8 cellular contexts compared by ENCODE assay signal in genomic region chr5:78483809-78484521, GRCh38.
A peak's percentile ranks its signal among the peaks of the same experiment; 100 is the strongest.
DNase-seq lines count a peak whose midpoint lies in the region; ATAC-seq and TF ChIP-seq lines count a peak whose summit lies in the region.

No MANE protein-coding gene starts in this region.

- peak overlapping the region; percentile 44 for H3K4me2 ChIP-seq in OCI-LY1 (ENCODE audit: low read length)

- H3F3A ChIP-seq in OCI-LY1 (ENCODE audit: insufficient read depth, low read length), result no peaks in the 10 kb centered on the region

- H3K9me2 ChIP-seq in OCI-LY1 (ENCODE audit: low read depth, low read length), result no peaks in the 10 kb centered on the region

- no peak overlapping the region for H2AFZ ChIP-seq in OCI-LY1 (ENCODE audit: low read length)

- peak overlapping the region; percentile 78 for H3K27ac ChIP-seq in OCI-LY1 (ENCODE audit: low read depth, low read length, poor library complexity, severe bottlenecking)

- TF ChIP-seq CTCF in OCI-LY1 (IDR thresholded peaks at IDR 0.05; ENCODE audit: low read length) (no peak), fibroblast of villous mesenchyme (IDR thresholded peaks at IDR 0.05; ENCODE audit: insufficient read depth, low read depth, low read length) (no peak)

- no peaks in the 10 kb centered on the region for H3K9me3 ChIP-seq in OCI-LY1 (ENCODE audit: low read length)

- no peaks in the 10 kb centered on the region for H3K27me3 ChIP-seq in OCI-LY1 (ENCODE audit: insufficient read depth, low read length)

- H3K79me2 ChIP-seq in OCI-LY1 (ENCODE audit: insufficient read depth, low read length), result no peaks in the 10 kb centered on the region

- H3K4me1 ChIP-seq in OCI-LY1 (ENCODE audit: insufficient read depth, low read length, severe bottlenecking), result peaks cover 32% of the 10 kb centered on the region

- H4K20me1 ChIP-seq in OCI-LY1 (ENCODE audit: insufficient read depth, low read length), result no peaks in the 10 kb centered on the region

- H3K4me3 ChIP-seq in OCI-LY1 (ENCODE audit: low read depth, low read length, poor library complexity, severe bottlenecking) (peak overlapping the region; percentile 3), fibroblast of villous mesenchyme (ENCODE audit: low read depth, low read length) (no peak overlapping the region)

- DNase-seq in fibroblast of villous mesenchyme (ENCODE audit: low read depth) (peak; percentile 73), cerebellar cortex (ENCODE audit: low spot score) (no peak), 8988T (no peak)
- DNase-seq in stimulated activated CD4-positive, alpha-beta T cell treated with anti-CD3 and anti-CD28 coated beads, Interleukin-4, amount 100 ng/mL, for 24 hours, result no peak
- no peak for DNase-seq in activated effector memory CD4-positive, alpha-beta T cell treated with Interleukin-2 at 50 U/mL for 16 hours

- peaks cover 43% of the 10 kb centered on the region for H3K36me3 ChIP-seq in OCI-LY1 (ENCODE audit: insufficient read depth, low read length)

- ATAC-seq in GM18498 (IDR thresholded peaks at IDR 0.05; ENCODE audit: unreplicated experiment) (peak; percentile 90), HG02759 (IDR thresholded peaks at IDR 0.05; ENCODE audit: unreplicated experiment) (peak; percentile 92)

- H3K9ac ChIP-seq in OCI-LY1 (ENCODE audit: low read length), result peak overlapping the region; percentile 24; the same call in 1 of the 2 replicates
